Comparison of ENCODE assay signal across 18 cellular contexts in genomic region chr22:35618427-35619223, GRCh38. TPM values are rescaled to one million over a fixed set of nuclear protein-coding genes. Genes with fewer than 3 reads are reported as not detected.
A peak's percentile ranks its signal among the peaks of the same experiment; 100 is the strongest.
DNase-seq lines count a peak whose midpoint lies in the region; ATAC-seq and TF ChIP-seq lines count a peak whose summit lies in the region.
"Had no signal": no experiment of that assay in that cellular context is flagged by ENCODE, and none has a peak within 500 bp of the region (broad histone marks: within the 10 kb centered on the region; RNA-seq: fewer than 3 reads in every experiment).

No MANE protein-coding gene starts in this region.

- no peak overlapping the region for H3K9ac ChIP-seq in H9 (ENCODE audit: extremely low read depth, insufficient read length, low read length)
- peak overlapping the region in 1 of 3 donors; percentile 95 for H3K9ac ChIP-seq in skeletal muscle tissue (ENCODE audit: low read depth in 1 of 3, low read length in 3 of 3)

- H3K14ac ChIP-seq in H9 (ENCODE audit: insufficient read depth, low read length), result no peak overlapping the region

- H2BK20ac ChIP-seq in H9 (ENCODE audit: low read depth, low read length, poor library complexity, severe bottlenecking), result no peak overlapping the region

- H3K9me3 ChIP-seq in left ventricle myocardium inferior (replicated peaks), result no peaks in the 10 kb centered on the region
- H3K9me3 ChIP-seq in H9 (ENCODE audit: control insufficient read depth, low read depth, low read length), result no peaks in the 10 kb centered on the region
- H3K9me3 ChIP-seq in Panc1 (ENCODE audit: control insufficient read depth, insufficient read depth, low read depth, low read length), result no peaks in the 10 kb centered on the region
- H3K9me3 ChIP-seq in skeletal muscle tissue (ENCODE audit: control insufficient read depth in 3 of 3, low read length in 3 of 3), result no peaks in the 10 kb centered on the region
- H3K9me3 ChIP-seq: A549, BE2C had no signal

- peak overlapping the region; percentile 17 for H4K5ac ChIP-seq in H9 (ENCODE audit: insufficient read length, low read depth, low read length)

- no peak overlapping the region for H3T11ph ChIP-seq in H9 (ENCODE audit: low read length)

- no peak for TF ChIP-seq CTCF in left ventricle myocardium inferior (IDR thresholded peaks at IDR 0.05; ENCODE audit: borderline replicate concordance)
- TF ChIP-seq CTCF in H9 (conservative IDR thresholded peaks at IDR 0.05), result no peak
- TF ChIP-seq CTCF in Panc1 (IDR thresholded peaks at IDR 0.05), result no peak

- BruUV-seq in Panc1 (replicated peaks; lab: Mats Ljungman, UMichigan), result no TSS peak

- H3K36me3 ChIP-seq in left ventricle myocardium inferior (peaks cover 9% of the 10 kb centered on the region), Panc1 (ENCODE audit: control insufficient read depth, insufficient read depth, low read length) (no peaks in the 10 kb centered on the region), skeletal muscle tissue (ENCODE audit: control insufficient read depth in 3 of 3, insufficient read depth in 3 of 3, low read length in 3 of 3) (peaks cover 0 to 22% (median 6%) of the 10 kb centered on the region in 3 donors)
- H3K36me3 ChIP-seq: BE2C had no signal

- H2AFZ ChIP-seq in H9 (ENCODE audit: low read length), result no peak overlapping the region

- CTCF ChIA-PET in Panc1 (lab: Charles Lee), result no interaction called here

- no peak overlapping the region for H2BK5ac ChIP-seq in H9 (ENCODE audit: insufficient read length, low read length)

- no peak overlapping the region for H4K91ac ChIP-seq in H9 (ENCODE audit: insufficient read length, low read depth, low read length)

- no peak overlapping the region for H3K4ac ChIP-seq in H9 (ENCODE audit: low read depth, low read length)

- H3K4me1 Mint-ChIP-seq in H9, result peaks cover 9 to 21% of the 10 kb centered on the region in 2 experiments

- H3K18ac ChIP-seq in H9 (ENCODE audit: insufficient read length, low read depth, low read length), result no peak overlapping the region

- no peak for DNase-seq in left ventricle myocardium inferior
- no peak for DNase-seq in left ventricle myocardium superior
- DNase-seq in H9, result no peak
- DNase-seq in Panc1 (ENCODE audit: low read depth, low spot score), result no peak
- DNase-seq in HK-2 (ENCODE audit: unreplicated experiment), result no peak
- DNase-seq: BE2C; CD8-positive, alpha-beta T cell; COR-L47; DMS79 treated with DMSO at 0.1 percent for 48 hours; EL; H7; HFFc6; KG1 had no signal

- no peaks in the 10 kb centered on the region for H3K23me2 ChIP-seq in H9 (ENCODE audit: insufficient read length, low read depth, low read length, poor library complexity, severe bottlenecking)

- no peak overlapping the region for H2BK15ac ChIP-seq in H9 (ENCODE audit: low read depth, low read length)

- H3K27me3 Mint-ChIP-seq in H9 (ENCODE audit: low read depth), result peaks cover 7% of the 10 kb centered on the region; the same call in 1 of the 2 replicates

- H2BK12ac ChIP-seq in H9 (ENCODE audit: insufficient read length, low read depth, low read length), result no peak overlapping the region

- in situ Hi-C loops in Panc1 (cut with HindIII; ENCODE audit: low pct_unique_long_range_greater_than_20kb, low sequenced_read_pairs), result no loop called here

- H3K79me2 ChIP-seq in H9 (ENCODE audit: insufficient read depth, low read length), result no peaks in the 10 kb centered on the region

- H2AK5ac ChIP-seq in H9 (ENCODE audit: insufficient read length, low read length), result no peak overlapping the region

- no peak overlapping the region for H4K8ac ChIP-seq in H9 (replicated peaks; ENCODE audit: insufficient read length, low read depth, low read length)

- H3K27me3 ChIP-seq in left ventricle myocardium inferior (ENCODE audit: low read depth) (no peaks in the 10 kb centered on the region), H9 (ENCODE audit: insufficient read depth, low read length) (no peaks in the 10 kb centered on the region), Panc1 (ENCODE audit: control insufficient read depth, insufficient read depth, low read length) (no peaks in the 10 kb centered on the region), skeletal muscle tissue (ENCODE audit: control insufficient read depth in 3 of 3, insufficient read depth in 3 of 3, low read length in 3 of 3) (no peaks in the 10 kb centered on the region)
- H3K27me3 ChIP-seq: BE2C had no signal

- 100% methylated on average over 1 of the region's 1 CpG for WGBS in H9 (ENCODE audit: extremely low coverage, insufficient read length, low lambda C conversion rate)

- no peaks in the 10 kb centered on the region for H3K9me3 Mint-ChIP-seq in H9
- H3K9me3 Mint-ChIP-seq: CD8-positive, alpha-beta T cell; HFFc6; IgD-negative memory B cell had no signal

- no peak overlapping the region for H3K4me3 Mint-ChIP-seq in H9
- H3K4me3 Mint-ChIP-seq: CD8-positive, alpha-beta T cell; HFFc6; IgD-negative memory B cell had no signal

- no peak overlapping the region for H3K4me2 ChIP-seq in H9 (ENCODE audit: insufficient read depth, insufficient read length, low read length)
- H3K4me2 ChIP-seq: A549 had no signal

- intact Hi-C loops in left ventricle myocardium inferior (cut with micrococcal nuclease), result no loop called here
- intact Hi-C loops in left ventricle myocardium superior (cut with micrococcal nuclease), result no loop called here
- intact Hi-C loops in Panc1 (cut with micrococcal nuclease; ENCODE audit: unreplicated experiment), result no loop called here

- H3K4me3 ChIP-seq in left ventricle myocardium inferior, result no peak overlapping the region
- H3K4me3 ChIP-seq in Panc1 (ENCODE audit: low read depth in 2 of 2, low read length in 2 of 2), result no peak overlapping the region
- no peak overlapping the region for H3K4me3 ChIP-seq in skeletal muscle tissue (ENCODE audit: low read length in 3 of 3)
- H3K4me3 ChIP-seq: A549 had no signal

- no peaks in the 10 kb centered on the region for H3K36me3 Mint-ChIP-seq in H9 (ENCODE audit: insufficient read depth in 1 of 3, low read depth in 3 of 3)
- H3K36me3 Mint-ChIP-seq: CD8-positive, alpha-beta T cell had no signal

- ATAC-seq in left ventricle myocardium superior (no peak), Panc1 (no peak), HG03175 (IDR thresholded peaks at IDR 0.05; ENCODE audit: unreplicated experiment) (no peak)
- ATAC-seq: A549; CD8-positive, alpha-beta T cell had no signal

- H3K79me1 ChIP-seq in H9 (ENCODE audit: insufficient read depth, low read depth, low read length, poor library complexity, severe bottlenecking), result no peaks in the 10 kb centered on the region

- H3K27ac ChIP-seq in left ventricle myocardium inferior (replicated peaks) (peak overlapping the region; percentile 90), H9 (ENCODE audit: insufficient read length, low read depth, low read length) (no peak overlapping the region), Panc1 (ENCODE audit: low read length) (peak overlapping the region; percentile 97), skeletal muscle tissue (ENCODE audit: low read depth, low read length) (peak overlapping the region; percentile 95)

- H4K20me1 ChIP-seq in H9 (ENCODE audit: control insufficient read depth, insufficient read depth, insufficient read length), result no peaks in the 10 kb centered on the region

- no peak overlapping the region for H3K23ac ChIP-seq in H9 (ENCODE audit: insufficient read length, low read depth, low read length)

- H3K56ac ChIP-seq in H9 (ENCODE audit: insufficient read length, low read depth, low read length), result no peak overlapping the region

- H2BK120ac ChIP-seq in H9 (ENCODE audit: low read depth, low read length, poor library complexity, severe bottlenecking), result no peak overlapping the region

- no peak overlapping the region for H3K27ac Mint-ChIP-seq in H9
- H3K27ac Mint-ChIP-seq: CD8-positive, alpha-beta T cell; HFFc6; IgD-negative memory B cell had no signal

- POLR2A ChIA-PET in Panc1 (lab: Charles Lee), result interaction anchor here (1.0 kb wide), 1 partner anchor 116 kb away, joined by 4 read pairs; no protein-coding TSS in a partner anchor

- peaks cover 63% of the 10 kb centered on the region for H3K4me1 ChIP-seq in left ventricle myocardium inferior
- no peaks in the 10 kb centered on the region for H3K4me1 ChIP-seq in H9 (ENCODE audit: insufficient read depth, low read length)
- H3K4me1 ChIP-seq in Panc1 (ENCODE audit: control insufficient read depth, insufficient read depth, low read length), result peaks cover 43% of the 10 kb centered on the region
- peaks cover 48 to 68% (median 50%) of the 10 kb centered on the region in 3 donors for H3K4me1 ChIP-seq in skeletal muscle tissue (ENCODE audit: control insufficient read depth in 3 of 3, insufficient read depth in 3 of 3, low read length in 3 of 3)

RNA-seq across cellular contexts. Expression of gene MB, which starts 1.5 kb away (rescaled TPM):
- total RNA-seq in left ventricle myocardium inferior (16,708 TPM), left ventricle myocardium superior (17,299 TPM), H9 (2021) (0.29 and 0.55 TPM in 2 replicates), Panc1 (2021; ENCODE audit: unreplicated experiment) (17.3 TPM), skeletal muscle tissue (84.5 TPM)
- 29.4 TPM for polyA plus RNA-seq in Panc1 (2012; ENCODE audit: insufficient read length)
- total RNA-seq: CD8-positive, alpha-beta T cell; HFFc6 had no signal
- polyA plus RNA-seq: AG04450, IgD-negative memory B cell had no signal

RNA-seq across cellular contexts. Expression of gene APOL6, which starts 29.6 kb away (rescaled TPM):
- total RNA-seq in left ventricle myocardium inferior (4.8 TPM), left ventricle myocardium superior (5.2 TPM), H9 (2021) (0.04 and 0.07 TPM in 2 replicates), Panc1 (2021; ENCODE audit: unreplicated experiment) (16.4 TPM), skeletal muscle tissue (5.2 TPM)
- polyA plus RNA-seq in Panc1 (2012; ENCODE audit: insufficient read length), result 4.8 TPM

Comparison
In these comparisons a context has a peak if more than half of its experiments do, and no peak if none do; other contexts are left out.
1. RNA of gene MB, which starts 1.5 kb away (total RNA-seq): 17,299 TPM in left ventricle myocardium superior (single experiment) and 16,708 TPM in left ventricle myocardium inferior (single experiment); 84.5 TPM in skeletal muscle tissue (single experiment), 17.3 TPM in Panc1 (single experiment) and 0.29 to 0.55 TPM in H9; every median in the first group is over 100 times any median in the second.